In the genomic region with DNA sequence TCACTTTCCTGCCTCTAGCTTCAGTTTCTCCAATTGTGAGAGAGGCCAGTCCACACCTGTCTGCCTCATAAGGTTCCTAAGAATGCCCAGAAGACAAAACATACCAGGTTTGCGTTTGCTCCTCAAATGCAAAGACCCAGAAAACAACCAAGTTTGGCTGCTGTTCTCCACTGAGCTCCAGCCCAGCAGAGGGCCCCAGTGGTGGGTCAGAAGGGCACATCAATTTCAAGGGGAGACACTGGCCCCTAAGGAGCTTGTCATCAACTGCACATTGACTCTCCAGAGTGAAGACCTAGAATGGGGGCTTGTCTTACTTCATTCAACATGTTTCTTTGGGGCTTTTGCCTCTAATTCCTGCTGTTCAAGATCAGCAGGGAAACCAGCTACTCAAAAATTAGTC, we compare ENCODE assay signal across 20 cellular contexts.
DNase-seq lines count a peak whose midpoint lies in the region; ATAC-seq, FAIRE-seq and TF ChIP-seq lines count a peak whose summit lies in the region.
"Had no signal": no experiment of that assay in that cellular context is flagged by ENCODE, and none has a peak within 500 bp of the region (broad histone marks: within the 10 kb centered on the region; RNA-seq: fewer than 3 reads in every experiment).

No MANE protein-coding gene starts in this region.

- intact Hi-C loops in HCT116 (cut with micrococcal nuclease): no loop called here
- intact Hi-C loops in K562 (cut with micrococcal nuclease): no loop called here
- intact Hi-C loops in sigmoid colon (cut with DNase I): no loop called here

- H3K4me3 ChIP-seq in HCT116 (replicated peaks in 1 of 2; ENCODE audit: low read depth in 1 of 2, low read length in 2 of 2) (no peak overlapping the region), OCI-LY3 (ENCODE audit: low read length) (no peak overlapping the region), K562 (no peak overlapping the region), retinal pigment epithelial cell (ENCODE audit: low read length) (no peak overlapping the region), sigmoid colon (no peak overlapping the region)
- H3K4me3 ChIP-seq: GM12878 had no signal

- TF ChIP-seq CTCF in HCT116 (IDR thresholded peaks at IDR 0.05 in 2 of 3, conservative IDR thresholded peaks at IDR 0.05 in 1 of 3; ENCODE audit: borderline replicate concordance in 1 of 3, insufficient read depth in 1 of 3, low read depth in 2 of 3, low read length in 2 of 3): peak in 2 of 3 experiments; percentile 25 to 27; a peak in 3 of 6 replicates
- TF ChIP-seq CTCF in OCI-LY3 (IDR thresholded peaks at IDR 0.05; ENCODE audit: low read depth, low read length): peak; percentile 24
- TF ChIP-seq CTCF in K562 (IDR thresholded peaks at IDR 0.05 in 2 of 3, conservative IDR thresholded peaks at IDR 0.05 in 1 of 3; ENCODE audit: insufficient read depth in 2 of 3, low read depth in 1 of 3, low read length in 3 of 3): peak; percentile 40 to 78 (median 44); a peak in 4 of 6 replicates
- TF ChIP-seq CTCF in retinal pigment epithelial cell (conservative IDR thresholded peaks at IDR 0.05; ENCODE audit: low read depth, low read length): peak; percentile 7
- no peak for TF ChIP-seq CTCF in sigmoid colon (IDR thresholded peaks at IDR 0.05)

- H3K79me2 ChIP-seq in HCT116 (ENCODE audit: insufficient read depth, low read length) (no peaks in the 10 kb centered on the region), OCI-LY3 (ENCODE audit: low read length) (no peaks in the 10 kb centered on the region), K562 (ENCODE audit: control insufficient read depth, insufficient read depth, low read length) (no peaks in the 10 kb centered on the region)

- POLR2A ChIA-PET in HCT116 (lab: Charles Lee) (no interaction called here), K562 (lab: Yijun Ruan, JAX) (interaction anchor here (0.6 kb wide), 1 partner anchor 262 kb away, joined by 3 read pairs; no protein-coding TSS in a partner anchor)

- in situ Hi-C loops in K562 (cut with MboI): no loop called here

- no peak overlapping the region for H3K27ac ChIP-seq in HCT116 (ENCODE audit: low read depth, low read length)
- H3K27ac ChIP-seq in OCI-LY3 (ENCODE audit: low read length): no peak overlapping the region
- H3K27ac ChIP-seq in K562 (ENCODE audit: extremely low read depth, low read depth, low read length): no peak overlapping the region
- no peak overlapping the region for H3K27ac ChIP-seq in sigmoid colon
- H3K27ac ChIP-seq: HL-60 had no signal

- 0% methylated on average over 1 of the region's 1 CpG for WGBS in K562 (ENCODE audit: insufficient coverage, low coverage, missing lambda C conversion rate)
- 65 to 67% methylated on average over 1 of the region's 1 CpG for WGBS in sigmoid colon, 2 donors

- no peak for ATAC-seq in HCT116
- peak; percentile 63 for ATAC-seq in K562
- ATAC-seq in GM18519 (IDR thresholded peaks at IDR 0.05; ENCODE audit: low FRiP score, unreplicated experiment): no peak
- ATAC-seq: CD8-positive, alpha-beta T cell; GM12878 had no signal

- H3K4me1 ChIP-seq in HCT116 (ENCODE audit: control insufficient read depth in 1 of 2, insufficient read depth in 2 of 2, low read length in 2 of 2): peaks cover 0 to 3% of the 10 kb centered on the region in 2 experiments; a peak in 2 of 4 replicates
- no peaks in the 10 kb centered on the region for H3K4me1 ChIP-seq in OCI-LY3 (ENCODE audit: low read length)
- no peaks in the 10 kb centered on the region for H3K4me1 ChIP-seq in K562 (replicated peaks in 1 of 2; ENCODE audit: control insufficient read depth in 2 of 2, insufficient read depth in 2 of 2, low read length in 2 of 2)
- no peaks in the 10 kb centered on the region for H3K4me1 ChIP-seq in sigmoid colon

- H3K9ac ChIP-seq in HCT116 (ENCODE audit: low read length): no peak overlapping the region
- no peak overlapping the region for H3K9ac ChIP-seq in OCI-LY3 (ENCODE audit: low read length)
- H3K9ac ChIP-seq in K562 (ENCODE audit: insufficient read depth in 1 of 2, low read depth in 2 of 2, low read length in 2 of 2): no peak overlapping the region

- CTCF ChIA-PET in HCT116 (lab: Charles Lee): no interaction called here
- CTCF ChIA-PET in K562 (lab: Yijun Ruan, JAX; ENCODE audit: low intra/inter-chr PET ratio): no interaction called here

- peaks cover 20% of the 10 kb centered on the region; the same call in 1 of the 2 replicates for H3K27me3 ChIP-seq in HCT116 (ENCODE audit: insufficient read depth, low read length)
- H3K27me3 ChIP-seq in OCI-LY3 (ENCODE audit: low read depth, low read length): peaks cover 22% of the 10 kb centered on the region
- peaks cover 0 to 8% of the 10 kb centered on the region in 2 experiments; a peak in 3 of 5 replicates for H3K27me3 ChIP-seq in K562 (ENCODE audit: control insufficient read depth in 2 of 2, insufficient read depth in 2 of 2, low read length in 2 of 2)
- peaks cover 0 to 23% (median 0%) of the 10 kb centered on the region in 3 donors for H3K27me3 ChIP-seq in sigmoid colon

- BruUV-seq in HCT116 (replicated peaks; lab: Mats Ljungman, UMichigan): no TSS peak
- no TSS peak for BruUV-seq in K562 (replicated peaks; lab: Mats Ljungman, UMichigan)

- H4K20me1 ChIP-seq in HCT116 (ENCODE audit: insufficient read depth) (no peaks in the 10 kb centered on the region), OCI-LY3 (ENCODE audit: insufficient read depth, low read length) (no peaks in the 10 kb centered on the region), K562 (replicated peaks; ENCODE audit: control insufficient read depth, insufficient read depth, low read length) (no peaks in the 10 kb centered on the region)

- H3K4me2 ChIP-seq in HCT116 (ENCODE audit: low read length) (no peak overlapping the region), OCI-LY3 (ENCODE audit: low read length) (no peak overlapping the region), K562 (ENCODE audit: insufficient read depth, low read length) (no peak overlapping the region)

- TF ChIP-seq RAD21 in HCT116 (IDR thresholded peaks at IDR 0.05; ENCODE audit: low read depth) (peak; percentile 17; the same call in 1 of the 2 replicates), K562 (CRISPR knock-in tag; conservative IDR thresholded peaks at IDR 0.05 in 1 of 2, IDR thresholded peaks at IDR 0.05 in 1 of 2) (peak in 1 of 2 experiments; percentile 15; a peak in 1 of 4 replicates)

- TF ChIP-seq POLR2A in HCT116 (IDR thresholded peaks at IDR 0.05; ENCODE audit: borderline replicate concordance, extremely low read depth, insufficient read depth, insufficient read length) (no peak), K562 (conservative IDR thresholded peaks at IDR 0.05) (no peak), sigmoid colon (IDR thresholded peaks at IDR 0.05) (no peak)

- H3K9me1 ChIP-seq in K562 (ENCODE audit: control insufficient read depth, insufficient read depth, low read length): no peaks in the 10 kb centered on the region

- DNase-seq in HCT116 (ENCODE audit: low read depth, low spot score) (no peak), K562 (ENCODE audit: extremely low read depth in 1 of 4, low spot score in 3 of 4) (no peak), retinal pigment epithelial cell (ENCODE audit: low read depth) (no peak), HuH-7 (ENCODE audit: low spot score) (no peak), sigmoid colon (no peak)
- no peak for DNase-seq in stimulated activated CD4-positive, alpha-beta T cell treated with anti-CD3 and anti-CD28 coated beads, Interleukin-2, amount 100 ng/mL, for 48 hours
- DNase-seq: CD8-positive, alpha-beta T cell; COR-L47; DMS153; DND-41; GF-D8; GOT3; HCEC 1CT; KBM-7 had no signal

- no peak for FAIRE-seq in K562 (lab: Jason Lieb, UNC)
- FAIRE-seq: D721Med, GM12878, GM18507 had no signal

- H2AFZ ChIP-seq in HCT116 (ENCODE audit: low read depth, low read length, poor library complexity, severe bottlenecking) (no peak overlapping the region), OCI-LY3 (ENCODE audit: low read depth, low read length) (no peak overlapping the region), K562 (ENCODE audit: low read depth, low read length) (no peak overlapping the region)

- H3K9me3 ChIP-seq in HCT116 (ENCODE audit: control insufficient read depth in 1 of 2, insufficient read depth in 1 of 2, low read depth in 1 of 2, low read length in 2 of 2): no peaks in the 10 kb centered on the region
- H3K9me3 ChIP-seq in OCI-LY3 (ENCODE audit: insufficient read depth, low read length): no peaks in the 10 kb centered on the region
- no peaks in the 10 kb centered on the region for H3K9me3 ChIP-seq in K562 (replicated peaks; ENCODE audit: control insufficient read depth, insufficient read depth, low read depth, low read length)
- H3K9me3 ChIP-seq in sigmoid colon: no peaks in the 10 kb centered on the region

- H3K36me3 ChIP-seq in HCT116 (ENCODE audit: control insufficient read depth in 1 of 2, insufficient read depth in 2 of 2, low read length in 2 of 2) (no peaks in the 10 kb centered on the region), OCI-LY3 (replicated peaks; ENCODE audit: low read depth, low read length) (no peaks in the 10 kb centered on the region), K562 (ENCODE audit: control insufficient read depth, insufficient read depth, low read length) (no peaks in the 10 kb centered on the region), sigmoid colon (no peaks in the 10 kb centered on the region)

- no peak for TF ChIP-seq EP300 in K562 (IDR thresholded peaks at IDR 0.05; ENCODE audit: low read length)
- no peak for TF ChIP-seq EP300 in sigmoid colon (IDR thresholded peaks at IDR 0.05)

- H3K9me2 ChIP-seq in HCT116 (ENCODE audit: insufficient read depth): no peaks in the 10 kb centered on the region

- RAD21 ChIA-PET in HCT116 (lab: Charles Lee; ENCODE audit: low non-redundant PET in 1 of 2, low total read pairs in 2 of 2, uncharacterized antibody in 2 of 2, unreplicated experiment in 2 of 2): no interaction called here

TF ChIP-seq in HCT116, 20 proteins besides CTCF, POLR2A, EP300 and RAD21 (continues in another document):
- TF ChIP-seq ZNF274 (IDR thresholded peaks at IDR 0.05; ENCODE audit: low read depth, low read length) (no peak), JUND (IDR thresholded peaks at IDR 0.05) (no peak), TCF7L2 (IDR thresholded peaks at IDR 0.05; ENCODE audit: borderline replicate concordance, extremely low read depth, insufficient read depth, insufficient read length) (no peak), FOSL1 (IDR thresholded peaks at IDR 0.05; ENCODE audit: low read depth) (no peak), EZH2 (IDR thresholded peaks at IDR 0.05) (no peak), SIN3A (IDR thresholded peaks at IDR 0.05; ENCODE audit: low read depth) (no peak), SRF (IDR thresholded peaks at IDR 0.05; ENCODE audit: low read depth) (no peak)

TF ChIP-seq in K562, 482 proteins besides CTCF, POLR2A, EP300 and RAD21 (continues in another document):
- no peak for TF ChIP-seq XRCC5 (IDR thresholded peaks at IDR 0.05; ENCODE audit: low read depth, low read length)

Comparison
In these comparisons a context has a peak if more than half of its experiments do, and no peak if none do; other contexts are left out.
1. CTCF ChIP-seq: peak in HCT116 (2 of 3), OCI-LY3 (single experiment), K562 (3 of 3) and retinal pigment epithelial cell (single experiment); none in sigmoid colon (0 of 4).
2. Of the 22 proteins assayed by ChIP-seq in both K562 and HCT116: peak only in K562: none; only in HCT116: none; in both: CTCF; in neither: 20; mixed calls (peak in some experiments, not most) for 1.